2 cellular contexts compared by ENCODE assay signal in the genomic region with DNA sequence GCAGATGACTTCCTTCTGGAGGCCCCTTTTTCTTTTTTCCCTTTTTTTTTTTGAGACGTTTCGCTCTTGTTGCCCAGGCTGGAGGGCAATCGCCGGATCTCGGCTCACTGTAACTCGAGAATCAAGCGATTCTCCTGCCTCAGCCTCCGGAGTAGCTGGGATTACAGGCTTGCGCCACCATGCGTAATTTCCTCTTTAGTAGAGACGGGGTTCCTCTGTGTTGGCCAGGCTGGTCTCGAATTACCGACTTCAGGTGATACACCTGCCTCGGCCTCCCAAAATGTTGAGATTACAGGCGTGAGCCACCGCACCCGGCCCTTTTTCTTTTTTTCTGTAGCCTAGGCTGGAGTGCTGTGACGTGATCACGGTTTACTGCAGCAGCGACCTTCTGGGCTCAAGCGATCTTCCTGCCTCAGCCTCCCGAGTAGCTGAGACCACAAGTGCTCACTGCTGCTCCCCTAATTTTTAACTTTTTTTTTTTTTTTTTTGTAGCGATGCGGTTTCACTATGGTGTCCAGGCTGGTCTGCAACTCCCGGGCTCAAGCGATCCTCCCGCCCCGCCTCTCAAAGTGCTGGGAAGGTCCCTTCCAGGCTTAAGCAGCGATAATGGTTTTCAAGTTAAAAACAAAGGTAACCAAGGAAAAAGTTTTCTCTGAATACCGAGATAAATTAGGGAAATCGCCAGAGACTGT.
TF ChIP-seq lines count a peak whose summit lies in the region.

No MANE protein-coding gene starts in this region.

TF ChIP-seq in HCT116, 20 proteins besides CTCF, POLR2A, EP300 and RAD21:
- peak; percentile 35 for TF ChIP-seq CEBPB (IDR thresholded peaks at IDR 0.05; ENCODE audit: low read depth)
- TF ChIP-seq CBX3 (IDR thresholded peaks at IDR 0.05; ENCODE audit: low read depth): no peak

TF ChIP-seq in H1, 55 proteins besides CTCF, POLR2A, EP300 and RAD21:
- TF ChIP-seq NRF1 (IDR thresholded peaks at IDR 0.05; ENCODE audit: low read depth, low read length) (no peak), CBX8 (IDR thresholded peaks at IDR 0.05; ENCODE audit: borderline replicate concordance, low read depth, low read length) (no peak), SIRT6 (IDR thresholded peaks at IDR 0.05; ENCODE audit: low read length) (no peak), TAF1 (IDR thresholded peaks at IDR 0.05; ENCODE audit: low read depth, low read length) (peak; percentile 56), SP1 (IDR thresholded peaks at IDR 0.05; ENCODE audit: low read depth, low read length) (no peak), BRCA1 (IDR thresholded peaks at IDR 0.05; ENCODE audit: low read depth, low read length) (no peak), KDM4A (IDR thresholded peaks at IDR 0.05; ENCODE audit: low read depth, low read length, severe bottlenecking) (no peak), KDM1A (IDR thresholded peaks at IDR 0.05; ENCODE audit: borderline replicate concordance, low read length) (no peak), CREB1 (IDR thresholded peaks at IDR 0.05) (no peak), HDAC2 (IDR thresholded peaks at IDR 0.05; ENCODE audit: borderline replicate concordance in 1 of 2, low read depth in 2 of 2, low read length in 2 of 2) (no peak), SUZ12 (IDR thresholded peaks at IDR 0.05; ENCODE audit: low read length) (no peak), EZH2 (IDR thresholded peaks at IDR 0.05; ENCODE audit: low read depth, low read length, severe bottlenecking) (no peak), ZNF274 (IDR thresholded peaks at IDR 0.05; ENCODE audit: borderline replicate concordance, extremely low read depth, low read length) (no peak), EGR1 (IDR thresholded peaks at IDR 0.05; ENCODE audit: borderline replicate concordance, low read depth, low read length) (no peak), BCL11A (IDR thresholded peaks at IDR 0.05; ENCODE audit: low read depth in 2 of 2, low read length in 2 of 2) (no peak), RFX5 (IDR thresholded peaks at IDR 0.05; ENCODE audit: borderline replicate concordance, low read depth, low read length) (no peak), CEBPB (IDR thresholded peaks at IDR 0.05; ENCODE audit: low read depth, low read length) (peak; percentile 61), ASH2L (IDR thresholded peaks at IDR 0.05; ENCODE audit: low read length) (peak; percentile 1), PHF8 (conservative IDR thresholded peaks at IDR 0.05; ENCODE audit: low read depth, low read length) (0 out of 2 replicates have a peak, but pooled peaks have one; percentile 13), TBP (IDR thresholded peaks at IDR 0.05; ENCODE audit: low read depth, low read length) (peak; percentile 24; the same call in 1 of the 2 replicates)
- TF ChIP-seq, protein P1, sequence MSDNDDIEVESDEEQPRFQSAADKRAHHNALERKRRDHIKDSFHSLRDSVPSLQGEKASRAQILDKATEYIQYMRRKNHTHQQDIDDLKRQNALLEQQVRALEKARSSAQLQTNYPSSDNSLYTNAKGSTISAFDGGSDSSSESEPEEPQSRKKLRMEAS (IDR thresholded peaks at IDR 0.05): no peak
- TF ChIP-seq, protein P2, sequence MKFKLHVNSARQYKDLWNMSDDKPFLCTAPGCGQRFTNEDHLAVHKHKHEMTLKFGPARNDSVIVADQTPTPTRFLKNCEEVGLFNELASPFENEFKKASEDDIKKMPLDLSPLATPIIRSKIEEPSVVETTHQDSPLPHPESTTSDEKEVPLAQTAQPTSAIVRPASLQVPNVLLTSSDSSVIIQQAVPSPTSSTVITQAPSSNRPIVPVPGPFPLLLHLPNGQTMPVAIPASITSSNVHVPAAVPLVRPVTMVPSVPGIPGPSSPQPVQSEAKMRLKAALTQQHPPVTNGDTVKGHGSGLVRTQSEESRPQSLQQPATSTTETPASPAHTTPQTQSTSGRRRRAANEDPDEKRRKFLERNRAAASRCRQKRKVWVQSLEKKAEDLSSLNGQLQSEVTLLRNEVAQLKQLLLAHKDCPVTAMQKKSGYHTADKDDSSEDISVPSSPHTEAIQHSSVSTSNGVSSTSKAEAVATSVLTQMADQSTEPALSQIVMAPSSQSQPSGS (IDR thresholded peaks at IDR 0.05; ENCODE audit: low read length): no peak
- TF ChIP-seq, protein P3, sequence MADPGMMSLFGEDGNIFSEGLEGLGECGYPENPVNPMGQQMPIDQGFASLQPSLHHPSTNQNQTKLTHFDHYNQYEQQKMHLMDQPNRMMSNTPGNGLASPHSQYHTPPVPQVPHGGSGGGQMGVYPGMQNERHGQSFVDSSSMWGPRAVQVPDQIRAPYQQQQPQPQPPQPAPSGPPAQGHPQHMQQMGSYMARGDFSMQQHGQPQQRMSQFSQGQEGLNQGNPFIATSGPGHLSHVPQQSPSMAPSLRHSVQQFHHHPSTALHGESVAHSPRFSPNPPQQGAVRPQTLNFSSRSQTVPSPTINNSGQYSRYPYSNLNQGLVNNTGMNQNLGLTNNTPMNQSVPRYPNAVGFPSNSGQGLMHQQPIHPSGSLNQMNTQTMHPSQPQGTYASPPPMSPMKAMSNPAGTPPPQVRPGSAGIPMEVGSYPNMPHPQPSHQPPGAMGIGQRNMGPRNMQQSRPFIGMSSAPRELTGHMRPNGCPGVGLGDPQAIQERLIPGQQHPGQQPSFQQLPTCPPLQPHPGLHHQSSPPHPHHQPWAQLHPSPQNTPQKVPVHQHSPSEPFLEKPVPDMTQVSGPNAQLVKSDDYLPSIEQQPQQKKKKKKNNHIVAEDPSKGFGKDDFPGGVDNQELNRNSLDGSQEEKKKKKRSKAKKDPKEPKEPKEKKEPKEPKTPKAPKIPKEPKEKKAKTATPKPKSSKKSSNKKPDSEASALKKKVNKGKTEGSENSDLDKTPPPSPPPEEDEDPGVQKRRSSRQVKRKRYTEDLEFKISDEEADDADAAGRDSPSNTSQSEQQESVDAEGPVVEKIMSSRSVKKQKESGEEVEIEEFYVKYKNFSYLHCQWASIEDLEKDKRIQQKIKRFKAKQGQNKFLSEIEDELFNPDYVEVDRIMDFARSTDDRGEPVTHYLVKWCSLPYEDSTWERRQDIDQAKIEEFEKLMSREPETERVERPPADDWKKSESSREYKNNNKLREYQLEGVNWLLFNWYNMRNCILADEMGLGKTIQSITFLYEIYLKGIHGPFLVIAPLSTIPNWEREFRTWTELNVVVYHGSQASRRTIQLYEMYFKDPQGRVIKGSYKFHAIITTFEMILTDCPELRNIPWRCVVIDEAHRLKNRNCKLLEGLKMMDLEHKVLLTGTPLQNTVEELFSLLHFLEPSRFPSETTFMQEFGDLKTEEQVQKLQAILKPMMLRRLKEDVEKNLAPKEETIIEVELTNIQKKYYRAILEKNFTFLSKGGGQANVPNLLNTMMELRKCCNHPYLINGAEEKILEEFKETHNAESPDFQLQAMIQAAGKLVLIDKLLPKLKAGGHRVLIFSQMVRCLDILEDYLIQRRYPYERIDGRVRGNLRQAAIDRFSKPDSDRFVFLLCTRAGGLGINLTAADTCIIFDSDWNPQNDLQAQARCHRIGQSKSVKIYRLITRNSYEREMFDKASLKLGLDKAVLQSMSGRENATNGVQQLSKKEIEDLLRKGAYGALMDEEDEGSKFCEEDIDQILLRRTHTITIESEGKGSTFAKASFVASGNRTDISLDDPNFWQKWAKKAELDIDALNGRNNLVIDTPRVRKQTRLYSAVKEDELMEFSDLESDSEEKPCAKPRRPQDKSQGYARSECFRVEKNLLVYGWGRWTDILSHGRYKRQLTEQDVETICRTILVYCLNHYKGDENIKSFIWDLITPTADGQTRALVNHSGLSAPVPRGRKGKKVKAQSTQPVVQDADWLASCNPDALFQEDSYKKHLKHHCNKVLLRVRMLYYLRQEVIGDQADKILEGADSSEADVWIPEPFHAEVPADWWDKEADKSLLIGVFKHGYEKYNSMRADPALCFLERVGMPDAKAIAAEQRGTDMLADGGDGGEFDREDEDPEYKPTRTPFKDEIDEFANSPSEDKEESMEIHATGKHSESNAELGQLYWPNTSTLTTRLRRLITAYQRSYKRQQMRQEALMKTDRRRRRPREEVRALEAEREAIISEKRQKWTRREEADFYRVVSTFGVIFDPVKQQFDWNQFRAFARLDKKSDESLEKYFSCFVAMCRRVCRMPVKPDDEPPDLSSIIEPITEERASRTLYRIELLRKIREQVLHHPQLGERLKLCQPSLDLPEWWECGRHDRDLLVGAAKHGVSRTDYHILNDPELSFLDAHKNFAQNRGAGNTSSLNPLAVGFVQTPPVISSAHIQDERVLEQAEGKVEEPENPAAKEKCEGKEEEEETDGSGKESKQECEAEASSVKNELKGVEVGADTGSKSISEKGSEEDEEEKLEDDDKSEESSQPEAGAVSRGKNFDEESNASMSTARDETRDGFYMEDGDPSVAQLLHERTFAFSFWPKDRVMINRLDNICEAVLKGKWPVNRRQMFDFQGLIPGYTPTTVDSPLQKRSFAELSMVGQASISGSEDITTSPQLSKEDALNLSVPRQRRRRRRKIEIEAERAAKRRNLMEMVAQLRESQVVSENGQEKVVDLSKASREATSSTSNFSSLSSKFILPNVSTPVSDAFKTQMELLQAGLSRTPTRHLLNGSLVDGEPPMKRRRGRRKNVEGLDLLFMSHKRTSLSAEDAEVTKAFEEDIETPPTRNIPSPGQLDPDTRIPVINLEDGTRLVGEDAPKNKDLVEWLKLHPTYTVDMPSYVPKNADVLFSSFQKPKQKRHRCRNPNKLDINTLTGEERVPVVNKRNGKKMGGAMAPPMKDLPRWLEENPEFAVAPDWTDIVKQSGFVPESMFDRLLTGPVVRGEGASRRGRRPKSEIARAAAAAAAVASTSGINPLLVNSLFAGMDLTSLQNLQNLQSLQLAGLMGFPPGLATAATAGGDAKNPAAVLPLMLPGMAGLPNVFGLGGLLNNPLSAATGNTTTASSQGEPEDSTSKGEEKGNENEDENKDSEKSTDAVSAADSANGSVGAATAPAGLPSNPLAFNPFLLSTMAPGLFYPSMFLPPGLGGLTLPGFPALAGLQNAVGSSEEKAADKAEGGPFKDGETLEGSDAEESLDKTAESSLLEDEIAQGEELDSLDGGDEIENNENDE (IDR thresholded peaks at IDR 0.05; ENCODE audit: insufficient replicate concordance, low read length): no peak
TF ChIP-seq in H1: peak in this region for 5.
